2 cellular contexts compared by ENCODE assay signal in genomic region chr16:4329354-4329775, GRCh38.
TF ChIP-seq lines count a peak whose summit lies in the region.

No MANE protein-coding gene starts in this region.

TF ChIP-seq in WTC11, 78 proteins besides CTCF, POLR2A, EP300 and RAD21:
- TF ChIP-seq ATF1 (CRISPR knock-in tag; IDR thresholded peaks at IDR 0.05) (no peak), HMGXB4 (CRISPR knock-in tag; IDR thresholded peaks at IDR 0.05) (no peak), TEAD1 (CRISPR knock-in tag; IDR thresholded peaks at IDR 0.05) (no peak), CREM (CRISPR knock-in tag; IDR thresholded peaks at IDR 0.05) (no peak), PREB (CRISPR knock-in tag; IDR thresholded peaks at IDR 0.05; ENCODE audit: borderline replicate concordance) (no peak), ZNF121 (CRISPR knock-in tag; IDR thresholded peaks at IDR 0.05) (no peak), GABPB1 (CRISPR knock-in tag; IDR thresholded peaks at IDR 0.05) (no peak)
- TF ChIP-seq, protein P1, sequence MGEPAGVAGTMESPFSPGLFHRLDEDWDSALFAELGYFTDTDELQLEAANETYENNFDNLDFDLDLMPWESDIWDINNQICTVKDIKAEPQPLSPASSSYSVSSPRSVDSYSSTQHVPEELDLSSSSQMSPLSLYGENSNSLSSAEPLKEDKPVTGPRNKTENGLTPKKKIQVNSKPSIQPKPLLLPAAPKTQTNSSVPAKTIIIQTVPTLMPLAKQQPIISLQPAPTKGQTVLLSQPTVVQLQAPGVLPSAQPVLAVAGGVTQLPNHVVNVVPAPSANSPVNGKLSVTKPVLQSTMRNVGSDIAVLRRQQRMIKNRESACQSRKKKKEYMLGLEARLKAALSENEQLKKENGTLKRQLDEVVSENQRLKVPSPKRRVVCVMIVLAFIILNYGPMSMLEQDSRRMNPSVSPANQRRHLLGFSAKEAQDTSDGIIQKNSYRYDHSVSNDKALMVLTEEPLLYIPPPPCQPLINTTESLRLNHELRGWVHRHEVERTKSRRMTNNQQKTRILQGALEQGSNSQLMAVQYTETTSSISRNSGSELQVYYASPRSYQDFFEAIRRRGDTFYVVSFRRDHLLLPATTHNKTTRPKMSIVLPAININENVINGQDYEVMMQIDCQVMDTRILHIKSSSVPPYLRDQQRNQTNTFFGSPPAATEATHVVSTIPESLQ (CRISPR knock-in tag; IDR thresholded peaks at IDR 0.05), result no peak

TF ChIP-seq in H1, 55 proteins besides CTCF, POLR2A, EP300 and RAD21:
- TF ChIP-seq KDM4A (IDR thresholded peaks at IDR 0.05; ENCODE audit: low read depth, low read length, severe bottlenecking), result no peak
